1 cellular context compared by ENCODE assay signal in the genomic region with DNA sequence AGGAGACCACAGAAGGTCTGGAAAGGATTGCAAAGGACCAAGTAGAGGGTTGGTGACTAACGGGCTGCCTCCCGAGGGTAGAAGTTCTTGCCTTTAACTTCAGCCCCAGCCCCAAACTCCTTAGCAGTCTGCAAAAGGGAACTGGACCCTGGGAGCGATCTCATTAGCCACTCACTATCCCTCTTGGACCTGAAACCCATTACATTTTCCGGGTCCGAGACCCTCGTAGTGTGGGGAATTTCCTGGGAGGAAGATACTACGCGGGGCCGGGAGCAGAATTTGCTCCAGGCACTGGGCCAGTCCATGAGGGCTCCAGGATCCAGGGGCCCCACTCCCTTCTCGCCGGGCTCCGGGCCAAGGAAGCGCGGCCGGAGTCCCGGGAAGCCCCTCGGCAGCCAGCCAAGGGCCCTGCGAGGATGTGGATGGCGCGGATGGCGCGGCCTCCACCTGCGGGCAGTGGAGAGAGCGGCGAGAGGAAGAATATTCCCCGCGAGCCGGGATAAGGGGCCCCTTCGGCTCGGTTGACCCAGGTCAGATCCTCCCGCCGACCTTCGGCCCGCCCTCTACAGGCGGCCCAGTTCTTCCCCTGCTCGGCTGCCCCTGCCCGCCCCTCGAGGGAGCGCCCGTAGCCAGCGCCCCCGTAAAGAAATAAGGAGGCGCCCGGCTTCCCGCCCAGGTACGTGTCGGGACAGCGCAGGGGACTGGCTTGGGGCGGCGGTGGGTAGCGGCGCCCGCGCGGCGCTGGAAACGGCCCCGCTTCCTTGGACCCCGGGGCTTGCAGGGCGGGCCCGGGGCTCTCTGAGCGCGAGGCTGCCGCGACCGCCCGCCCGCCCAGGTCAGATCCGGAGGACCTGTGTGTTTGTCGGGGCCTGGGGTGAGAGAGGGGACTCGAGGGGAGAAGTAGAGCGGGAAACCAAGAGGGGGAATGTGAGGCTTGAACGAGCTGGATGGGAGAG.
TF ChIP-seq lines count a peak whose summit lies in the region.

A gene with protein sequence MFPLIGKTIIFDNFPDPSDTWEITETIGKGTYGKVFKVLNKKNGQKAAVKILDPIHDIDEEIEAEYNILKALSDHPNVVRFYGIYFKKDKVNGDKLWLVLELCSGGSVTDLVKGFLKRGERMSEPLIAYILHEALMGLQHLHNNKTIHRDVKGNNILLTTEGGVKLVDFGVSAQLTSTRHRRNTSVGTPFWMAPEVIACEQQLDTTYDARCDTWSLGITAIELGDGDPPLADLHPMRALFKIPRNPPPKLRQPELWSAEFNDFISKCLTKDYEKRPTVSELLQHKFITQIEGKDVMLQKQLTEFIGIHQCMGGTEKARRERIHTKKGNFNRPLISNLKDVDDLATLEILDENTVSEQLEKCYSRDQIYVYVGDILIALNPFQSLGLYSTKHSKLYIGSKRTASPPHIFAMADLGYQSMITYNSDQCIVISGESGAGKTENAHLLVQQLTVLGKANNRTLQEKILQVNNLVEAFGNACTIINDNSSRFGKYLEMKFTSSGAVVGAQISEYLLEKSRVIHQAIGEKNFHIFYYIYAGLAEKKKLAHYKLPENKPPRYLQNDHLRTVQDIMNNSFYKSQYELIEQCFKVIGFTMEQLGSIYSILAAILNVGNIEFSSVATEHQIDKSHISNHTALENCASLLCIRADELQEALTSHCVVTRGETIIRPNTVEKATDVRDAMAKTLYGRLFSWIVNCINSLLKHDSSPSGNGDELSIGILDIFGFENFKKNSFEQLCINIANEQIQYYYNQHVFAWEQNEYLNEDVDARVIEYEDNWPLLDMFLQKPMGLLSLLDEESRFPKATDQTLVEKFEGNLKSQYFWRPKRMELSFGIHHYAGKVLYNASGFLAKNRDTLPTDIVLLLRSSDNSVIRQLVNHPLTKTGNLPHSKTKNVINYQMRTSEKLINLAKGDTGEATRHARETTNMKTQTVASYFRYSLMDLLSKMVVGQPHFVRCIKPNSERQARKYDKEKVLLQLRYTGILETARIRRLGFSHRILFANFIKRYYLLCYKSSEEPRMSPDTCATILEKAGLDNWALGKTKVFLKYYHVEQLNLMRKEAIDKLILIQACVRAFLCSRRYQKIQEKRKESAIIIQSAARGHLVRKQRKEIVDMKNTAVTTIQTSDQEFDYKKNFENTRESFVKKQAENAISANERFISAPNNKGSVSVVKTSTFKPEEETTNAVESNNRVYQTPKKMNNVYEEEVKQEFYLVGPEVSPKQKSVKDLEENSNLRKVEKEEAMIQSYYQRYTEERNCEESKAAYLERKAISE (N-terminal part only) (plus strand): TSS at position 577 of the 956 bp plus-strand sequence. CDS start 17,882 bp downstream, outside the sequence.

TF ChIP-seq in liver, 16 proteins besides CTCF, POLR2A, EP300 and RAD21:
- TF ChIP-seq, protein P1, sequence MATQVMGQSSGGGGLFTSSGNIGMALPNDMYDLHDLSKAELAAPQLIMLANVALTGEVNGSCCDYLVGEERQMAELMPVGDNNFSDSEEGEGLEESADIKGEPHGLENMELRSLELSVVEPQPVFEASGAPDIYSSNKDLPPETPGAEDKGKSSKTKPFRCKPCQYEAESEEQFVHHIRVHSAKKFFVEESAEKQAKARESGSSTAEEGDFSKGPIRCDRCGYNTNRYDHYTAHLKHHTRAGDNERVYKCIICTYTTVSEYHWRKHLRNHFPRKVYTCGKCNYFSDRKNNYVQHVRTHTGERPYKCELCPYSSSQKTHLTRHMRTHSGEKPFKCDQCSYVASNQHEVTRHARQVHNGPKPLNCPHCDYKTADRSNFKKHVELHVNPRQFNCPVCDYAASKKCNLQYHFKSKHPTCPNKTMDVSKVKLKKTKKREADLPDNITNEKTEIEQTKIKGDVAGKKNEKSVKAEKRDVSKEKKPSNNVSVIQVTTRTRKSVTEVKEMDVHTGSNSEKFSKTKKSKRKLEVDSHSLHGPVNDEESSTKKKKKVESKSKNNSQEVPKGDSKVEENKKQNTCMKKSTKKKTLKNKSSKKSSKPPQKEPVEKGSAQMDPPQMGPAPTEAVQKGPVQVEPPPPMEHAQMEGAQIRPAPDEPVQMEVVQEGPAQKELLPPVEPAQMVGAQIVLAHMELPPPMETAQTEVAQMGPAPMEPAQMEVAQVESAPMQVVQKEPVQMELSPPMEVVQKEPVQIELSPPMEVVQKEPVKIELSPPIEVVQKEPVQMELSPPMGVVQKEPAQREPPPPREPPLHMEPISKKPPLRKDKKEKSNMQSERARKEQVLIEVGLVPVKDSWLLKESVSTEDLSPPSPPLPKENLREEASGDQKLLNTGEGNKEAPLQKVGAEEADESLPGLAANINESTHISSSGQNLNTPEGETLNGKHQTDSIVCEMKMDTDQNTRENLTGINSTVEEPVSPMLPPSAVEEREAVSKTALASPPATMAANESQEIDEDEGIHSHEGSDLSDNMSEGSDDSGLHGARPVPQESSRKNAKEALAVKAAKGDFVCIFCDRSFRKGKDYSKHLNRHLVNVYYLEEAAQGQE (IDR thresholded peaks at IDR 0.05): no peak
- TF ChIP-seq SP1 (IDR thresholded peaks at IDR 0.05): no peak
- TF ChIP-seq RXRA (IDR thresholded peaks at IDR 0.05): no peak
- TF ChIP-seq GABPA (IDR thresholded peaks at IDR 0.05 in 1 of 2, conservative IDR thresholded peaks at IDR 0.05 in 1 of 2): no peak
- TF ChIP-seq FOXA2 (IDR thresholded peaks at IDR 0.05): no peak
- TF ChIP-seq, protein P2, sequence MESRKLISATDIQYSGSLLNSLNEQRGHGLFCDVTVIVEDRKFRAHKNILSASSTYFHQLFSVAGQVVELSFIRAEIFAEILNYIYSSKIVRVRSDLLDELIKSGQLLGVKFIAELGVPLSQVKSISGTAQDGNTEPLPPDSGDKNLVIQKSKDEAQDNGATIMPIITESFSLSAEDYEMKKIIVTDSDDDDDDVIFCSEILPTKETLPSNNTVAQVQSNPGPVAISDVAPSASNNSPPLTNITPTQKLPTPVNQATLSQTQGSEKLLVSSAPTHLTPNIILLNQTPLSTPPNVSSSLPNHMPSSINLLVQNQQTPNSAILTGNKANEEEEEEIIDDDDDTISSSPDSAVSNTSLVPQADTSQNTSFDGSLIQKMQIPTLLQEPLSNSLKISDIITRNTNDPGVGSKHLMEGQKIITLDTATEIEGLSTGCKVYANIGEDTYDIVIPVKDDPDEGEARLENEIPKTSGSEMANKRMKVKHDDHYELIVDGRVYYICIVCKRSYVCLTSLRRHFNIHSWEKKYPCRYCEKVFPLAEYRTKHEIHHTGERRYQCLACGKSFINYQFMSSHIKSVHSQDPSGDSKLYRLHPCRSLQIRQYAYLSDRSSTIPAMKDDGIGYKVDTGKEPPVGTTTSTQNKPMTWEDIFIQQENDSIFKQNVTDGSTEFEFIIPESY (IDR thresholded peaks at IDR 0.05): no peak
- no peak for TF ChIP-seq HNF4G (IDR thresholded peaks at IDR 0.05)
- TF ChIP-seq, protein P3, sequence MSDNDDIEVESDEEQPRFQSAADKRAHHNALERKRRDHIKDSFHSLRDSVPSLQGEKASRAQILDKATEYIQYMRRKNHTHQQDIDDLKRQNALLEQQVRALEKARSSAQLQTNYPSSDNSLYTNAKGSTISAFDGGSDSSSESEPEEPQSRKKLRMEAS (IDR thresholded peaks at IDR 0.05): no peak
- TF ChIP-seq TAF1 (conservative IDR thresholded peaks at IDR 0.05): no peak
